In the genomic region with DNA sequence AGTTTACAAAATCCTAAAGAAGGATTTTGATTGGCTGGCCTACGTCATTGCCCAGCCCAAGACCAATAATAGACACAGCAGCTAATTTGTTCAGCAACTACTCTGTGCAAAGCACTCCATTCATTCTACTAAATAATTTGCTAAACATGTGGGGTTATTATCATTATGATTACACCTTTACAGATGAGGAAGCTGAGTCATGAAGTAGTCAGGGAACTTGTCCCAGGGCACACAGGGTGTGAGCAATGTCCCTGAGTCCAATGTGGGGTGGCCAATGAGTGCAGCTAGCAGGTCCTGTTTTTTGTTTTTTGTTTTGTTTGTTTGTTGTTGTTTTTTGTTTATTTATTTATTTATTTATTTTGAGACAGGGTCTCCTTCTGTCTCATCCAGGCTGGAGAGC, we compare ENCODE assay signal across 20 cellular contexts.
DNase-seq lines count a peak whose midpoint lies in the region; ATAC-seq and TF ChIP-seq lines count a peak whose summit lies in the region.
"Had no signal": no experiment of that assay in that cellular context is flagged by ENCODE, and none has a peak within 500 bp of the region (broad histone marks: within the 10 kb centered on the region; RNA-seq: fewer than 3 reads in every experiment).

No MANE protein-coding gene starts in this region.

- no peak overlapping the region for H3K4me3 Mint-ChIP-seq in stimulated activated effector memory CD8-positive, alpha-beta T cell treated with anti-CD3 and anti-CD28 coated beads, Interleukin-12 subunit alpha, Interleukin-12 subunit beta, amount 100 ng/mL, for 72 hours
- H3K4me3 Mint-ChIP-seq: B cell; CD4-positive, CD25-positive, alpha-beta regulatory T cell had no signal

- no peaks in the 10 kb centered on the region for H3K4me1 Mint-ChIP-seq in stimulated activated effector memory CD8-positive, alpha-beta T cell treated with anti-CD3 and anti-CD28 coated beads, Interleukin-12 subunit alpha, Interleukin-12 subunit beta, amount 100 ng/mL, for 72 hours
- H3K4me1 Mint-ChIP-seq: B cell; CD4-positive, CD25-positive, alpha-beta regulatory T cell had no signal

- H3K36me3 Mint-ChIP-seq in stimulated activated effector memory CD8-positive, alpha-beta T cell treated with anti-CD3 and anti-CD28 coated beads, Interleukin-12 subunit alpha, Interleukin-12 subunit beta, amount 100 ng/mL, for 72 hours, result no peaks in the 10 kb centered on the region
- H3K36me3 Mint-ChIP-seq: CD4-positive, CD25-positive, alpha-beta regulatory T cell had no signal

- H3K9me3 Mint-ChIP-seq in stimulated activated effector memory CD8-positive, alpha-beta T cell treated with anti-CD3 and anti-CD28 coated beads, Interleukin-12 subunit alpha, Interleukin-12 subunit beta, amount 100 ng/mL, for 72 hours, result peaks cover 2% of the 10 kb centered on the region

- TF ChIP-seq CTCF in HCT116 (IDR thresholded peaks at IDR 0.05 in 2 of 3, conservative IDR thresholded peaks at IDR 0.05 in 1 of 3; ENCODE audit: borderline replicate concordance in 1 of 3, insufficient read depth in 1 of 3, low read depth in 2 of 3, low read length in 2 of 3) (no peak), RWPE2 (IDR thresholded peaks at IDR 0.05; ENCODE audit: poor library complexity, severe bottlenecking) (no peak)

- intact Hi-C loops in HCT116 (cut with micrococcal nuclease), result loop anchor here (10.0 kb wide), 1 partner anchor 329 kb away; no protein-coding TSS in a partner anchor

- H3K9me2 ChIP-seq in HCT116 (ENCODE audit: insufficient read depth), result no peaks in the 10 kb centered on the region

- H3K36me3 ChIP-seq in HCT116 (ENCODE audit: control insufficient read depth in 1 of 2, insufficient read depth in 2 of 2, low read length in 2 of 2) (no peaks in the 10 kb centered on the region), RWPE2 (ENCODE audit: low read depth) (no peaks in the 10 kb centered on the region)

- TF ChIP-seq RAD21 in HCT116 (IDR thresholded peaks at IDR 0.05; ENCODE audit: low read depth), result no peak

- no peak overlapping the region for H3K9ac ChIP-seq in HCT116 (ENCODE audit: low read length)

- no TSS peak for BruUV-seq in HCT116 (replicated peaks; lab: Mats Ljungman, UMichigan)

- H4K20me1 ChIP-seq in HCT116 (ENCODE audit: insufficient read depth), result no peaks in the 10 kb centered on the region

- H3K4me3 ChIP-seq in HCT116 (replicated peaks in 1 of 2; ENCODE audit: low read depth in 1 of 2, low read length in 2 of 2) (no peak overlapping the region), RWPE2 (ENCODE audit: severe bottlenecking) (no peak overlapping the region)
- H3K4me3 ChIP-seq: SK-N-MC had no signal

- ATAC-seq in HCT116 (no peak), RWPE2 (ENCODE audit: low read depth) (no peak)
- ATAC-seq in stimulated activated effector memory CD8-positive, alpha-beta T cell treated with anti-CD3 and anti-CD28 coated beads, Interleukin-12 subunit alpha, Interleukin-12 subunit beta, amount 100 ng/mL, for 72 hours, result peak; percentile 8
- ATAC-seq: Panc1 had no signal

- no peaks in the 10 kb centered on the region for H3K79me2 ChIP-seq in HCT116 (ENCODE audit: insufficient read depth, low read length)

- no peaks in the 10 kb centered on the region for H3K9me3 ChIP-seq in HCT116 (ENCODE audit: control insufficient read depth in 1 of 2, insufficient read depth in 1 of 2, low read depth in 1 of 2, low read length in 2 of 2)
- H3K9me3 ChIP-seq in RWPE2 (ENCODE audit: severe bottlenecking), result no peaks in the 10 kb centered on the region
- H3K9me3 ChIP-seq: Caco-2 had no signal

- CTCF ChIA-PET in HCT116 (lab: Charles Lee), result no interaction called here

- no peak overlapping the region for H3K27ac Mint-ChIP-seq in stimulated activated effector memory CD8-positive, alpha-beta T cell treated with anti-CD3 and anti-CD28 coated beads, Interleukin-12 subunit alpha, Interleukin-12 subunit beta, amount 100 ng/mL, for 72 hours
- H3K27ac Mint-ChIP-seq: B cell; CD4-positive, CD25-positive, alpha-beta regulatory T cell had no signal

- H3K27me3 ChIP-seq in HCT116 (ENCODE audit: insufficient read depth, low read length) (no peaks in the 10 kb centered on the region), RWPE2 (ENCODE audit: insufficient read depth, poor library complexity, severe bottlenecking) (no peaks in the 10 kb centered on the region)

- RAD21 ChIA-PET in HCT116 (lab: Charles Lee; ENCODE audit: low non-redundant PET in 1 of 2, low total read pairs in 2 of 2, uncharacterized antibody in 2 of 2, unreplicated experiment in 2 of 2), result no interaction called here

- DNase-seq in HCT116 (ENCODE audit: low read depth, low spot score), result no peak
- DNase-seq in RWPE2 (ENCODE audit: low spot score), result no peak
- DNase-seq in epithelial cell of prostate (ENCODE audit: low read depth, low spot score), result no peak
- DNase-seq in stimulated activated effector memory CD8-positive, alpha-beta T cell treated with anti-CD3 and anti-CD28 coated beads, Interleukin-12 subunit alpha, Interleukin-12 subunit beta, amount 100 ng/mL, for 72 hours (ENCODE audit: low spot score in 2 of 2), result no peak
- DNase-seq in T-helper 2 cell, result no peak
- no peak for DNase-seq in effector CD4-positive, alpha-beta T cell
- DNase-seq in cerebellar nuclear complex (lab: John Stamatoyannopoulos, UW), result no peak
- DNase-seq: Caco-2; CD4-positive, CD25-positive, alpha-beta regulatory T cell; DMS153; EL; NCI-H1436 treated with DMSO at 0.1 percent for 48 hours; NCI-H2029 treated with DMSO at 0.1 percent for 48 hours; NCI-H2171 treated with DMSO at 0.1 percent for 48 hours; NCI-H446 treated with DMSO at 0.1 percent for 48 hours; NCI-H748 treated with DMSO at 0.1 percent for 48 hours; Right ventricle myocardium superior had no signal

- no peak for TF ChIP-seq POLR2A in HCT116 (IDR thresholded peaks at IDR 0.05; ENCODE audit: borderline replicate concordance, extremely low read depth, insufficient read depth, insufficient read length)

- POLR2A ChIA-PET in HCT116 (lab: Charles Lee), result no interaction called here

- no peak overlapping the region for H2AFZ ChIP-seq in HCT116 (ENCODE audit: low read depth, low read length, poor library complexity, severe bottlenecking)

- no peak overlapping the region; the same call in 1 of the 2 replicates for H3K4me2 ChIP-seq in HCT116 (ENCODE audit: low read length)

- H3K27ac ChIP-seq in HCT116 (ENCODE audit: low read depth, low read length), result no peak overlapping the region
- peak overlapping the region; percentile 98 for H3K27ac ChIP-seq in RWPE2 (ENCODE audit: poor library complexity, severe bottlenecking)
- H3K27ac ChIP-seq in epithelial cell of prostate, result peak overlapping the region; percentile 96
- H3K27ac ChIP-seq: SK-N-MC had no signal

- H3K4me1 ChIP-seq in HCT116 (ENCODE audit: control insufficient read depth in 1 of 2, insufficient read depth in 2 of 2, low read length in 2 of 2) (peaks cover 16 to 59% of the 10 kb centered on the region in 2 experiments), RWPE2 (ENCODE audit: insufficient read depth, poor library complexity, severe bottlenecking) (peaks cover 54% of the 10 kb centered on the region)
- H3K4me1 ChIP-seq: Caco-2 had no signal

TF ChIP-seq in HCT116, 20 proteins besides CTCF, POLR2A, EP300 and RAD21:
- no peak for TF ChIP-seq CEBPB (IDR thresholded peaks at IDR 0.05; ENCODE audit: low read depth)
- TF ChIP-seq ZFX (IDR thresholded peaks at IDR 0.05), result no peak
- TF ChIP-seq JUND (IDR thresholded peaks at IDR 0.05), result 0 out of 2 replicates have a peak, but pooled peaks have one; percentile 16
- TF ChIP-seq SIN3A (IDR thresholded peaks at IDR 0.05; ENCODE audit: low read depth), result no peak
- peak; percentile 26; the same call in 1 of the 2 replicates for TF ChIP-seq FOSL1 (IDR thresholded peaks at IDR 0.05; ENCODE audit: low read depth)
- TF ChIP-seq, protein P1, sequence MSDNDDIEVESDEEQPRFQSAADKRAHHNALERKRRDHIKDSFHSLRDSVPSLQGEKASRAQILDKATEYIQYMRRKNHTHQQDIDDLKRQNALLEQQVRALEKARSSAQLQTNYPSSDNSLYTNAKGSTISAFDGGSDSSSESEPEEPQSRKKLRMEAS (IDR thresholded peaks at IDR 0.05), result no peak
TF ChIP-seq in HCT116: peak in this region for 2.
